Comparison of ENCODE assay signal across 8 cellular contexts in genomic region chr16:10988164-10988803, GRCh38. TPM values are rescaled to one million over a fixed set of nuclear protein-coding genes. Genes with fewer than 3 reads are reported as not detected.
A peak's percentile ranks its signal among the peaks of the same experiment; 100 is the strongest.
DNase-seq lines count a peak whose midpoint lies in the region; ATAC-seq, FAIRE-seq and TF ChIP-seq lines count a peak whose summit lies in the region.

No MANE protein-coding gene starts in this region.

- CTCF ChIA-PET in K562 (lab: Yijun Ruan, JAX; ENCODE audit: low intra/inter-chr PET ratio): no interaction called here

- H3K4me2 ChIP-seq in K562 (ENCODE audit: insufficient read depth, low read length): no peak overlapping the region

- TF ChIP-seq CTCF in AG10803 (conservative IDR thresholded peaks at IDR 0.05; ENCODE audit: low read length) (peak; percentile 43), Peyer's patch (IDR thresholded peaks at IDR 0.05) (peak in 4 of 6 experiments; percentile 22 to 39 (median 32)), K562 (IDR thresholded peaks at IDR 0.05 in 2 of 3, conservative IDR thresholded peaks at IDR 0.05 in 1 of 3; ENCODE audit: insufficient read depth in 2 of 3, low read depth in 1 of 3, low read length in 3 of 3) (peak; percentile 52 to 71 (median 54))

- no peak for FAIRE-seq in K562 (lab: Jason Lieb, UNC)

- no peaks in the 10 kb centered on the region for H3K9me3 ChIP-seq in Peyer's patch
- no peaks in the 10 kb centered on the region for H3K9me3 ChIP-seq in K562 (replicated peaks; ENCODE audit: control insufficient read depth, insufficient read depth, low read depth, low read length)

- H3K27me3 ChIP-seq in Peyer's patch: no peaks in the 10 kb centered on the region
- no peaks in the 10 kb centered on the region for H3K27me3 ChIP-seq in K562 (ENCODE audit: control insufficient read depth in 2 of 2, insufficient read depth in 2 of 2, low read length in 2 of 2)

- intact Hi-C loops in K562 (cut with micrococcal nuclease): no loop called here

- no peak overlapping the region for H3K27ac ChIP-seq in Peyer's patch
- no peak overlapping the region for H3K27ac ChIP-seq in K562 (ENCODE audit: extremely low read depth, low read depth, low read length)

- ATAC-seq in GM21515 (IDR thresholded peaks at IDR 0.05; ENCODE audit: unreplicated experiment) (peak; percentile 38), K562 (peak; percentile 58; the same call in 2 of the 3 replicates)

- TF ChIP-seq RAD21 in K562 (CRISPR knock-in tag; conservative IDR thresholded peaks at IDR 0.05 in 1 of 2, IDR thresholded peaks at IDR 0.05 in 1 of 2): peak in 1 of 2 experiments; percentile 26; a peak in 1 of 4 replicates

- H4K20me1 ChIP-seq in K562 (replicated peaks; ENCODE audit: control insufficient read depth, insufficient read depth, low read length): peaks cover 9% of the 10 kb centered on the region; the same call in 1 of the 2 replicates

- DNase-seq in AG10803 (ENCODE audit: low read depth) (no peak), Peyer's patch (peak in 2 of 3 donors; percentile 27 to 54), K562 (ENCODE audit: extremely low read depth in 1 of 4, low spot score in 3 of 4) (peak in 3 of 4 experiments; percentile 31 to 45 (median 42)), CD1c-positive myeloid dendritic cell (ENCODE audit: extremely low spot score) (no peak), COR-L47 (lab: John Stamatoyannopoulos, UW) (no peak)
- peak; percentile 73 to 85 for DNase-seq in stimulated activated CD4-positive, alpha-beta T cell treated with anti-CD3 and anti-CD28 coated beads, Interleukin-2, amount 100 ng/mL, for 24 hours
- no peak for DNase-seq in effector CD8-positive, alpha-beta T cell (lab: John Stamatoyannopoulos, UW)

- H3K4me1 ChIP-seq in Peyer's patch (peaks cover 0 to 5% (median 0%) of the 10 kb centered on the region in 4 donors), K562 (replicated peaks in 1 of 2; ENCODE audit: control insufficient read depth in 2 of 2, insufficient read depth in 2 of 2, low read length in 2 of 2) (peaks cover 15 to 29% of the 10 kb centered on the region in 2 experiments; a peak in 4 of 5 replicates)

- no peak for TF ChIP-seq EP300 in K562 (IDR thresholded peaks at IDR 0.05; ENCODE audit: low read length)

- WGBS in K562 (ENCODE audit: insufficient coverage, low coverage, missing lambda C conversion rate): 52% methylated on average over 7 of the region's 7 CpGs

- no peaks in the 10 kb centered on the region; the same call in 2 of the 3 replicates for H3K79me2 ChIP-seq in K562 (ENCODE audit: control insufficient read depth, insufficient read depth, low read length)

- TF ChIP-seq POLR2A in Peyer's patch (IDR thresholded peaks at IDR 0.05): no peak
- no peak for TF ChIP-seq POLR2A in K562 (conservative IDR thresholded peaks at IDR 0.05)

- BruUV-seq in K562 (replicated peaks; lab: Mats Ljungman, UMichigan): no TSS peak

- in situ Hi-C loops in K562 (cut with MboI): no loop called here

- no peak overlapping the region for H3K9ac ChIP-seq in K562 (ENCODE audit: insufficient read depth in 1 of 2, low read depth in 2 of 2, low read length in 2 of 2)

- H2AFZ ChIP-seq in K562 (ENCODE audit: low read depth, low read length): no peak overlapping the region

- H3K36me3 ChIP-seq in Peyer's patch: peaks cover 0 to 21% (median 0%) of the 10 kb centered on the region in 3 donors
- peaks cover 41% of the 10 kb centered on the region for H3K36me3 ChIP-seq in K562 (ENCODE audit: control insufficient read depth, insufficient read depth, low read length)

- H3K4me3 ChIP-seq in AG10803 (ENCODE audit: low read length) (no peak overlapping the region), Peyer's patch (no peak overlapping the region), K562 (no peak overlapping the region)

- H3K9me1 ChIP-seq in K562 (ENCODE audit: control insufficient read depth, insufficient read depth, low read length): peaks cover 6% of the 10 kb centered on the region

- POLR2A ChIA-PET in K562 (lab: Yijun Ruan, JAX): interaction anchor here (2.4 kb wide), 1 partner anchor 266 kb away, joined by 5 read pairs; no protein-coding TSS in a partner anchor

TF ChIP-seq in K562, 482 proteins besides CTCF, POLR2A, EP300 and RAD21:
- TF ChIP-seq E2F6 (IDR thresholded peaks at IDR 0.05; ENCODE audit: borderline replicate concordance in 1 of 2, extremely low read depth in 1 of 2, insufficient read depth in 1 of 2, insufficient read length in 1 of 2, low read depth in 1 of 2, low read length in 1 of 2, poor library complexity in 1 of 2, severe bottlenecking in 1 of 2): no peak
- no peak for TF ChIP-seq ZNF408 (CRISPR knock-in tag; IDR thresholded peaks at IDR 0.05; ENCODE audit: low read depth)
- 0 out of 2 replicates have a peak, but pooled peaks have one; percentile 28 for TF ChIP-seq CXXC5 (CRISPR knock-in tag; IDR thresholded peaks at IDR 0.05)
- peak; percentile 11; the same call in 1 of the 2 replicates for TF ChIP-seq STAG1 (CRISPR knock-in tag; IDR thresholded peaks at IDR 0.05; ENCODE audit: borderline replicate concordance)
- TF ChIP-seq, protein P1, sequence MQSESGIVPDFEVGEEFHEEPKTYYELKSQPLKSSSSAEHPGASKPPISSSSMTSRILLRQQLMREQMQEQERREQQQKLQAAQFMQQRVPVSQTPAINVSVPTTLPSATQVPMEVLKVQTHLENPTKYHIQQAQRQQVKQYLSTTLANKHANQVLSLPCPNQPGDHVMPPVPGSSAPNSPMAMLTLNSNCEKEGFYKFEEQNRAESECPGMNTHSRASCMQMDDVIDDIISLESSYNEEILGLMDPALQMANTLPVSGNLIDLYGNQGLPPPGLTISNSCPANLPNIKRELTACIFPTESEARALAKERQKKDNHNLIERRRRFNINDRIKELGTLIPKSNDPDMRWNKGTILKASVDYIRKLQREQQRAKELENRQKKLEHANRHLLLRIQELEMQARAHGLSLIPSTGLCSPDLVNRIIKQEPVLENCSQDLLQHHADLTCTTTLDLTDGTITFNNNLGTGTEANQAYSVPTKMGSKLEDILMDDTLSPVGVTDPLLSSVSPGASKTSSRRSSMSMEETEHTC (IDR thresholded peaks at IDR 0.05): no peak
- TF ChIP-seq ZNF24 (IDR thresholded peaks at IDR 0.05): peak; percentile 58; the same call in 1 of the 2 replicates

RNA-seq across cellular contexts. Expression of gene CLEC16A, which starts 43.9 kb away (rescaled TPM):
- total RNA-seq in Peyer's patch (100 to 1,000 TPM in 1 of 4 donors, 10 to 100 TPM in 3; 37.8 to 139 (median 64.3) TPM), K562 (2014; rRNA removed) (9.8 and 13.6 TPM in 2 replicates), K562 (2014; rRNA removed; fragmentation: Illumina TruSeq; extraction: Trizol) (11.4 and 13.2 TPM in 2 replicates), K562 (2015; rRNA removed; fragmentation: Illumina TruSeq; extraction: Trizol) (8.5 and 10.0 TPM in 2 replicates), K562 (2021) (22.1 and 22.3 TPM in 2 replicates)
- total RNA-seq in K562 (2011; cell fraction: chromatin; rRNA removed; ENCODE audit: low replicate concordance): 90.8 and 106 TPM in 2 replicates
- 41.2 and 41.7 TPM in 2 replicates for total RNA-seq in K562 (2011; cell fraction: nucleolus; rRNA removed)
- total RNA-seq in K562 (2011; cell fraction: nucleoplasm; rRNA removed): 59.0 and 65.7 TPM in 2 replicates
- polyA plus RNA-seq in K562 (2011; rRNA removed) (8.8 and 10.4 TPM in 2 replicates), K562 (2014; fragmentation: Illumina TruSeq; extraction: Trizol) (15.6 and 16.1 TPM in 2 replicates), K562 (2014; fragmentation: Nextera tagmentation; extraction: Ambion mirVana) (1 to 10 TPM in 1 of 2 experiments, under 1 TPM in 1; 1.00 to 1.4 TPM), K562 (2014; rRNA removed) (10.6 and 10.8 TPM in 2 replicates)
- polyA plus RNA-seq in K562 (2011; cell fraction: cytosol; rRNA removed): 7.3 and 8.2 TPM in 2 replicates
- 13.4 and 16.9 TPM in 2 replicates for polyA plus RNA-seq in K562 (2011; cell fraction: nucleus; rRNA removed)
- 13.6 and 19.6 TPM in 2 replicates for polyA plus RNA-seq in K562 (2012)
- 35.1 and 47.1 TPM in 2 replicates for polyA minus RNA-seq in K562 (2011; rRNA and poly(A)+ RNA removed)
- 21.8 and 27.7 TPM in 2 replicates for polyA minus RNA-seq in K562 (2011; cell fraction: cytosol; rRNA and poly(A)+ RNA removed)
- polyA minus RNA-seq in K562 (2011; cell fraction: nucleus; rRNA and poly(A)+ RNA removed): 14.4 and 24.4 TPM in 2 replicates

RNA-seq across cellular contexts. Expression of gene DEXI, which starts 46.0 kb away (rescaled TPM):
- total RNA-seq in Peyer's patch: 10 to 100 TPM; 39.8 to 69.3 (median 60.9) TPM
- total RNA-seq in K562 (2011; cell fraction: chromatin; rRNA removed; ENCODE audit: low replicate concordance): 19.9 and 32.5 TPM in 2 replicates
- total RNA-seq in K562 (2011; cell fraction: nucleolus; rRNA removed): 26.5 and 30.0 TPM in 2 replicates
- total RNA-seq in K562 (2011; cell fraction: nucleoplasm; rRNA removed): 26.1 and 37.4 TPM in 2 replicates
- 35.8 and 43.1 TPM in 2 replicates for total RNA-seq in K562 (2014; rRNA removed)
- total RNA-seq in K562 (2014; rRNA removed; fragmentation: Illumina TruSeq; extraction: Trizol): 18.2 and 22.0 TPM in 2 replicates
- 29.6 and 31.3 TPM in 2 replicates for total RNA-seq in K562 (2015; rRNA removed; fragmentation: Illumina TruSeq; extraction: Trizol)
- total RNA-seq in K562 (2021): 33.3 and 38.2 TPM in 2 replicates
- polyA plus RNA-seq in K562 (2011; rRNA removed): 20.0 and 24.5 TPM in 2 replicates
- 35.9 and 65.4 TPM in 2 replicates for polyA plus RNA-seq in K562 (2011; cell fraction: cytosol; rRNA removed)
- polyA plus RNA-seq in K562 (2011; cell fraction: nucleus; rRNA removed): 24.2 and 31.3 TPM in 2 replicates
- polyA plus RNA-seq in K562 (2012): 34.3 and 38.6 TPM in 2 replicates
- polyA plus RNA-seq in K562 (2014; fragmentation: Illumina TruSeq; extraction: Trizol): 39.2 and 40.1 TPM in 2 replicates
- polyA plus RNA-seq in K562 (2014; fragmentation: Nextera tagmentation; extraction: Ambion mirVana): 1 to 10 TPM; 2.9 to 3.7 TPM
- 21.1 and 31.5 TPM in 2 replicates for polyA plus RNA-seq in K562 (2014; rRNA removed)
- polyA minus RNA-seq in K562 (2011; rRNA and poly(A)+ RNA removed): 25.2 and 29.1 TPM in 2 replicates
- 21.8 and 24.2 TPM in 2 replicates for polyA minus RNA-seq in K562 (2011; cell fraction: cytosol; rRNA and poly(A)+ RNA removed)
- polyA minus RNA-seq in K562 (2011; cell fraction: nucleus; rRNA and poly(A)+ RNA removed): 12.3 and 19.3 TPM in 2 replicates

Comparison
In these comparisons a context has a peak if more than half of its experiments do, and no peak if none do; other contexts are left out.
1. DNase-seq: peak in Peyer's patch (2 of 3), K562 (3 of 4) and stimulated activated CD4-positive, alpha-beta T cell treated with anti-CD3 and anti-CD28 coated beads, Interleukin-2, amount 100 ng/mL, for 24 hours (2 of 2); none in AG10803 (single experiment), CD1c-positive myeloid dendritic cell (single experiment), effector CD8-positive, alpha-beta T cell (single experiment) and COR-L47 (single experiment).
2. Peak in every context shown above with its lines, with median percentiles within 50 percentile points of each other: CTCF ChIP-seq.